Comparison of ENCODE assay signal across 20 cellular contexts in genomic region chr1:41843378-41843777, GRCh38.
DNase-seq lines count a peak whose midpoint lies in the region; ATAC-seq, FAIRE-seq and TF ChIP-seq lines count a peak whose summit lies in the region.
"Had no signal": no experiment of that assay in that cellular context is flagged by ENCODE, and none has a peak within 500 bp of the region (broad histone marks: within the 10 kb centered on the region; RNA-seq: fewer than 3 reads in every experiment).

No MANE protein-coding gene starts in this region.

- 0 out of 2 replicates have a peak overlapping the region, but pooled peaks have one; percentile 1 for H3K4me2 ChIP-seq in PC-9
- no peak overlapping the region for H3K4me2 ChIP-seq in endothelial cell of umbilical vein (ENCODE audit: insufficient read depth, low read length)
- H3K4me2 ChIP-seq: BLaER1 had no signal

- no peak for TF ChIP-seq POLR2A in endothelial cell of umbilical vein (IDR thresholded peaks at IDR 0.05; ENCODE audit: low read depth, low read length)

- no peak for TF ChIP-seq CTCF in PC-9 (conservative IDR thresholded peaks at IDR 0.05)
- TF ChIP-seq CTCF in endothelial cell of umbilical vein (IDR thresholded peaks at IDR 0.05; ENCODE audit: extremely low read depth in 1 of 2, insufficient read depth in 1 of 2, low read depth in 1 of 2, low read length in 2 of 2) = no peak

- H3K9me3 ChIP-seq in PC-9 (ENCODE audit: insufficient read depth, low read depth) (no peaks in the 10 kb centered on the region), endothelial cell of umbilical vein (replicated peaks; ENCODE audit: control insufficient read depth, insufficient read depth, low read length) (no peaks in the 10 kb centered on the region)
- H3K9me3 ChIP-seq: BLaER1, right atrium auricular region had no signal

- dilution Hi-C loops in endothelial cell of umbilical vein (cut with MboI; ENCODE audit: extremely low pct_ligation_motif_present, low sequenced_read_pairs) = no loop called here

- H4K20me1 ChIP-seq in PC-9 (ENCODE audit: insufficient read depth) (no peaks in the 10 kb centered on the region), endothelial cell of umbilical vein (replicated peaks; ENCODE audit: control insufficient read depth, extremely low read depth, insufficient read depth, low read length) (no peaks in the 10 kb centered on the region)
- H4K20me1 ChIP-seq: BLaER1 had no signal

- H2AFZ ChIP-seq in PC-9 = no peak overlapping the region
- H2AFZ ChIP-seq in endothelial cell of umbilical vein (ENCODE audit: low read depth, low read length) = no peak overlapping the region

- POLR2A ChIA-PET in PC-9 (lab: Charles Lee; ENCODE audit: unreplicated experiment) (no interaction called here), endothelial cell of umbilical vein (lab: Charles Lee) (no interaction called here)

- H3K9me2 ChIP-seq in PC-9 (ENCODE audit: insufficient read depth) = no peaks in the 10 kb centered on the region

- H3K27me3 ChIP-seq in PC-9 (ENCODE audit: insufficient read depth, low read depth) = no peaks in the 10 kb centered on the region
- no peaks in the 10 kb centered on the region for H3K27me3 ChIP-seq in endothelial cell of umbilical vein (ENCODE audit: control insufficient read depth in 2 of 2, insufficient read depth in 2 of 2, low read length in 2 of 2)
- H3K27me3 ChIP-seq: BLaER1, right atrium auricular region had no signal

- CTCF ChIA-PET in PC-9 (lab: Charles Lee) = interaction anchor here (0.6 kb wide), 1 partner anchor 36 kb away, joined by 3 read pairs; no protein-coding TSS in a partner anchor
- CTCF ChIA-PET in endothelial cell of umbilical vein (lab: Charles Lee) = interaction anchor here (1.1 kb wide), 1 partner anchor 8 kb away, joined by 3 read pairs; no protein-coding TSS in a partner anchor

- H3K36me3 ChIP-seq in PC-9 (ENCODE audit: low read depth) (no peaks in the 10 kb centered on the region), endothelial cell of umbilical vein (ENCODE audit: control insufficient read depth in 2 of 2, extremely low read depth in 1 of 2, insufficient read depth in 2 of 2, low read length in 2 of 2) (no peaks in the 10 kb centered on the region)
- H3K36me3 ChIP-seq: BLaER1, right atrium auricular region had no signal

- DNase-seq in EH (ENCODE audit: low read depth) = peak; percentile 90
- DNase-seq in PC-9 = peak in 1 of 2 experiments; percentile 52
- DNase-seq in endothelial cell of umbilical vein (ENCODE audit: low read depth, low spot score) = peak; percentile 52
- peak; percentile 46 for DNase-seq in myocyte (ENCODE audit: low read depth)
- DNase-seq in DMS114 treated with DMSO at 0.1 percent for 48 hours (lab: John Stamatoyannopoulos, UW; ENCODE audit: unreplicated experiment) = no peak
- no peak for DNase-seq in NCI-H1092 treated with DMSO at 0.1 percent for 48 hours (lab: John Stamatoyannopoulos, UW)
- DNase-seq in NCI-H2227 treated with DMSO at 0.1 percent for 48 hours (lab: John Stamatoyannopoulos, UW) = no peak
- DNase-seq: activated CD4-positive, alpha-beta T cell treated with anti-CD3 and anti-CD28 coated beads for 4 hours; activated T-cell treated with anti-CD3 and anti-CD28 coated beads for 4 hours; effector CD4-positive, alpha-beta T cell; head of caudate nucleus; left cardiac atrium; naive thymus-derived CD4-positive, alpha-beta T cell; NCI-H1436; NCI-H524 treated with DMSO at 0.1 percent for 48 hours; stimulated activated CD4-positive, alpha-beta T cell treated with anti-CD3 and anti-CD28 coated beads, Interleukin-2, amount 100 ng/mL, for 48 hours; T-helper 17 cell had no signal

- H3K79me2 ChIP-seq in PC-9 (ENCODE audit: low read depth) (0 out of 2 replicates have a peak, but pooled peaks cover 3% of the 10 kb centered on the region), endothelial cell of umbilical vein (ENCODE audit: control insufficient read depth, insufficient read depth, low read length) (no peaks in the 10 kb centered on the region)

- no peak for ATAC-seq in GM19467 (IDR thresholded peaks at IDR 0.05; ENCODE audit: unreplicated experiment)
- ATAC-seq: naive thymus-derived CD4-positive, alpha-beta T cell; T-helper 17 cell had no signal

- no peaks in the 10 kb centered on the region for H3K9me1 ChIP-seq in endothelial cell of umbilical vein (replicated peaks; ENCODE audit: control insufficient read depth, extremely low read depth, insufficient read depth, low read length)

- H3K27ac ChIP-seq in PC-9 (no peak overlapping the region), endothelial cell of umbilical vein (ENCODE audit: insufficient read depth, low read depth, low read length) (no peak overlapping the region)
- H3K27ac ChIP-seq: BLaER1 had no signal

- peak; percentile 82 for FAIRE-seq in endothelial cell of umbilical vein (lab: Jason Lieb, UNC)

- H3K4me3 ChIP-seq in PC-9 (no peak overlapping the region), endothelial cell of umbilical vein (replicated peaks in 1 of 3; ENCODE audit: insufficient read depth in 1 of 3, low read depth in 1 of 3, low read length in 3 of 3) (no peak overlapping the region)
- H3K4me3 ChIP-seq: BLaER1, right atrium auricular region had no signal

- intact Hi-C loops in PC-9 (cut with micrococcal nuclease; ENCODE audit: unreplicated experiment) (no loop called here), endothelial cell of umbilical vein (cut with micrococcal nuclease) (loop anchor here (1.0 to 5.0 kb wide), 3 partner anchors 31 to 194 kb away; partner anchors contain the start of gene HIVEP3)

- H3K4me1 ChIP-seq in PC-9 (replicated peaks; ENCODE audit: insufficient read depth) = peaks cover 61% of the 10 kb centered on the region
- H3K4me1 ChIP-seq in endothelial cell of umbilical vein (ENCODE audit: control insufficient read depth, extremely low read depth, insufficient read depth, low read length) = peaks cover 45% of the 10 kb centered on the region
- H3K4me1 ChIP-seq: BLaER1 had no signal

- H3F3A ChIP-seq in PC-9 (ENCODE audit: insufficient read depth, low read depth) = peaks cover 18% of the 10 kb centered on the region

- H3K9ac ChIP-seq in endothelial cell of umbilical vein (replicated peaks; ENCODE audit: extremely low read depth, insufficient read depth, low read length) = no peak overlapping the region
- H3K9ac ChIP-seq: BLaER1 had no signal

- no TSS peak for BruUV-seq in PC-9 (replicated peaks; lab: Mats Ljungman, UMichigan)
- no TSS peak for BruUV-seq in endothelial cell of umbilical vein (replicated peaks; lab: Mats Ljungman, UMichigan)

TF ChIP-seq in endothelial cell of umbilical vein, 7 proteins besides CTCF, POLR2A, EP300 and RAD21:
- peak; percentile 9 for TF ChIP-seq JUN (IDR thresholded peaks at IDR 0.05; ENCODE audit: borderline replicate concordance, insufficient read depth, insufficient read length, low read depth)
- TF ChIP-seq MAX (IDR thresholded peaks at IDR 0.05; ENCODE audit: insufficient read depth, insufficient read length) = no peak
- peak; percentile 64 for TF ChIP-seq FOS (IDR thresholded peaks at IDR 0.05; ENCODE audit: borderline replicate concordance, insufficient read depth, low read length)

Comparison
In these comparisons a context has a peak if more than half of its experiments do, and no peak if none do; other contexts are left out.
1. DNase-seq: peak in EH (single experiment), endothelial cell of umbilical vein (single experiment) and myocyte (single experiment); none in DMS114 treated with DMSO at 0.1 percent for 48 hours (single experiment), NCI-H1092 treated with DMSO at 0.1 percent for 48 hours (single experiment) and NCI-H2227 treated with DMSO at 0.1 percent for 48 hours (single experiment).